ENCODE assay signal across 8 cellular contexts in the genomic region with DNA sequence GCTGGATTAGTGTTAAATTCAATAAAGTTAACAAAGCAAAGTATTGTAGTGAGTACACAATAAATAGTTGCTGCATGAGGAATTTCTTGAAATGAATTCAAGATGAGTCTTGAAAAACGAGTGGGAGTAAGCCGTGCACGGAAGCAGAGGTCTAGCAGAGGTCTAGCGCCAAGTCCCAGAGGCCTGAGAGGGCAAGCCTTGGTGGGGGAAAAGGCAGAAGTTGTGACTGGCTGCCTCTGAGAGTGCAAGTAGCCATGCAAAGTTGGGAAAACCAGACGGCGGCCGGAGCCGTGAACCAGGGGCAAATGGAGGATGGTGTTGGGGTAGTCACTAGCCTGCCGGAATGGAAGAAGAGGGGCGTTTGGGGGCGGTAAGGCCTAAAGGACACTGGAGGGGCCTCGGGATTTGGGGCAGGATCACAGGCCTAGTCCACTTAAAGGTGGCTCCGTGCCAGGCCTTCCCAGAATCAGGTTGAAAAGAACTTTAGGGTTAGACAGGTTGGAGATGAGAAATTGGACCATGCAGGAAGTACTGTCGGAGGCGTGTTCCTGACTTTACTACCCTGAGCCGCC. TPM values are rescaled to one million over a fixed set of nuclear protein-coding genes. Genes with fewer than 3 reads are reported as not detected.
DNase-seq lines count a peak whose midpoint lies in the region; ATAC-seq lines count a peak whose summit lies in the region.

No MANE protein-coding gene starts in this region.

- H3K9me3 ChIP-seq in SJSA1 (replicated peaks) (no peaks in the 10 kb centered on the region), mesenchymal stem cell (ENCODE audit: control insufficient read depth, low read length) (no peaks in the 10 kb centered on the region)

- H2BK15ac ChIP-seq in mesenchymal stem cell (ENCODE audit: low read depth, poor library complexity, severe bottlenecking): no peak overlapping the region

- H3K27me3 ChIP-seq in SJSA1 (replicated peaks): no peaks in the 10 kb centered on the region
- no peaks in the 10 kb centered on the region for H3K27me3 ChIP-seq in mesenchymal stem cell (ENCODE audit: control insufficient read depth in 1 of 2, insufficient read depth in 1 of 2, low read length in 2 of 2)

- peak overlapping the region; percentile 58 for H2BK5ac ChIP-seq in mesenchymal stem cell (ENCODE audit: low read depth, low read length, poor library complexity, severe bottlenecking)

- no peaks in the 10 kb centered on the region for H3K27me3 Mint-ChIP-seq in dendritic cell treated with granulocyte-macrophage colony-stimulating factor and Interleukin-4, amounts not matched to agents 40 ng/mL and 50 ng/mL, for 4 days

- no peak overlapping the region for H4K91ac ChIP-seq in mesenchymal stem cell (ENCODE audit: low read length)

- H3K79me1 ChIP-seq in mesenchymal stem cell (replicated peaks; ENCODE audit: low read length, poor library complexity, severe bottlenecking): peaks cover 10% of the 10 kb centered on the region

- peak overlapping the region; percentile 74 for H3K4me2 ChIP-seq in mesenchymal stem cell (ENCODE audit: low read length, poor library complexity, severe bottlenecking)

- peak overlapping the region; percentile 99 for H3K27ac Mint-ChIP-seq in dendritic cell treated with granulocyte-macrophage colony-stimulating factor and Interleukin-4, amounts not matched to agents 40 ng/mL and 50 ng/mL, for 4 days

- H3K4me1 Mint-ChIP-seq in dendritic cell treated with granulocyte-macrophage colony-stimulating factor and Interleukin-4, amounts not matched to agents 40 ng/mL and 50 ng/mL, for 4 days (ENCODE audit: low read depth): peaks cover 47% of the 10 kb centered on the region

- H4K8ac ChIP-seq in mesenchymal stem cell (ENCODE audit: low read length): no peak overlapping the region

- peak overlapping the region in 1 of 2 experiments; percentile 82 for H3K4ac ChIP-seq in mesenchymal stem cell (ENCODE audit: low read depth in 1 of 2, low read length in 2 of 2)

- intact Hi-C loops in dendritic cell treated with granulocyte-macrophage colony-stimulating factor and Interleukin-4, amounts not matched to agents 40 ng/mL and 50 ng/mL, for 4 days (cut with micrococcal nuclease): no loop called here

- peak overlapping the region; percentile 88 for H3K27ac ChIP-seq in SJSA1
- H3K27ac ChIP-seq in mesenchymal stem cell (ENCODE audit: low read length, poor library complexity, severe bottlenecking): peak overlapping the region; percentile 74
- H3K27ac ChIP-seq in temporal lobe (ENCODE audit: low read depth, low read length): peak overlapping the region; percentile 97

- H3K9ac ChIP-seq in mesenchymal stem cell (ENCODE audit: low read length): peak overlapping the region; percentile 100

- DNase-seq in stimulated activated naive CD4-positive, alpha-beta T cell treated with Interleukin-2 at 50 U/mL for 16 hours (lab: John Stamatoyannopoulos, UW): peak; percentile 63
- DNase-seq in stimulated activated naive CD4-positive, alpha-beta T cell (lab: John Stamatoyannopoulos, UW): no peak
- DNase-seq in SJSA1 (ENCODE audit: low read depth in 1 of 2, low spot score in 2 of 2) (peak in 1 of 2 experiments; percentile 72), mesenchymal stem cell (peak; percentile 68)

- H2BK120ac ChIP-seq in mesenchymal stem cell (ENCODE audit: low read depth, low read length): no peak overlapping the region

- no peak overlapping the region for H2AFZ ChIP-seq in mesenchymal stem cell (ENCODE audit: low read depth, low read length)

- peaks cover 43% of the 10 kb centered on the region for H3K36me3 ChIP-seq in SJSA1
- H3K36me3 ChIP-seq in mesenchymal stem cell (ENCODE audit: control insufficient read depth in 1 of 2, insufficient read depth in 2 of 2, low read depth in 1 of 2, low read length in 2 of 2): peaks cover 22 to 35% of the 10 kb centered on the region in 2 experiments

- H3K36me3 Mint-ChIP-seq in dendritic cell treated with granulocyte-macrophage colony-stimulating factor and Interleukin-4, amounts not matched to agents 40 ng/mL and 50 ng/mL, for 4 days (ENCODE audit: low read depth): peaks cover 69% of the 10 kb centered on the region

- H3K23ac ChIP-seq in mesenchymal stem cell (ENCODE audit: low read length in 2 of 2): no peak overlapping the region

- no peak overlapping the region for H2AK5ac ChIP-seq in mesenchymal stem cell (ENCODE audit: low read length, severe bottlenecking)

- no peaks in the 10 kb centered on the region for H3K9me3 Mint-ChIP-seq in dendritic cell treated with granulocyte-macrophage colony-stimulating factor and Interleukin-4, amounts not matched to agents 40 ng/mL and 50 ng/mL, for 4 days

- H3K4me3 Mint-ChIP-seq in dendritic cell treated with granulocyte-macrophage colony-stimulating factor and Interleukin-4, amounts not matched to agents 40 ng/mL and 50 ng/mL, for 4 days: peak overlapping the region; percentile 96

- H3K4me3 ChIP-seq in SJSA1: peak overlapping the region; percentile 84
- H3K4me3 ChIP-seq in mesenchymal stem cell (ENCODE audit: insufficient read depth in 1 of 2, low read depth in 1 of 2, low read length in 2 of 2): peak overlapping the region; percentile 40 to 99

- peaks cover 34% of the 10 kb centered on the region for H3K4me1 ChIP-seq in SJSA1 (replicated peaks)
- peaks cover 17% of the 10 kb centered on the region for H3K4me1 ChIP-seq in mesenchymal stem cell (ENCODE audit: control insufficient read depth, insufficient read depth, low read depth, low read length)

- H2BK12ac ChIP-seq in mesenchymal stem cell (ENCODE audit: low read length in 2 of 2): peak overlapping the region in 1 of 2 experiments; percentile 76

- H3K14ac ChIP-seq in mesenchymal stem cell (ENCODE audit: low read length in 2 of 2): peak overlapping the region in 1 of 2 experiments; percentile 84

- 5% methylated on average over 16 of the region's 16 CpGs for WGBS in mesenchymal stem cell

- H3K18ac ChIP-seq in mesenchymal stem cell (ENCODE audit: low read depth in 1 of 2, low read length in 2 of 2): peak overlapping the region; percentile 6 to 84

- ATAC-seq in HG03045 (IDR thresholded peaks at IDR 0.05; ENCODE audit: unreplicated experiment) (peak; percentile 18), GM18520 (IDR thresholded peaks at IDR 0.05; ENCODE audit: unreplicated experiment) (no peak)

RNA-seq across cellular contexts. Expression of gene SLC3A2, which starts 0.4 kb away (rescaled TPM):
- 452 and 454 TPM in 2 replicates for total RNA-seq in SJSA1 (2014; rRNA removed; shearing (Covaris generic))
- polyA plus RNA-seq in mesenchymal stem cell (2013, experiment 1 of 2): 107 TPM
- polyA plus RNA-seq in mesenchymal stem cell (2013, experiment 2 of 2): 99.1 TPM
- total RNA-seq in temporal lobe: 66.9 TPM

RNA-seq across cellular contexts. Expression of gene CHRM1, which starts 40.8 kb away (rescaled TPM):
- not detected in 2 replicates for total RNA-seq in SJSA1 (2014; rRNA removed; shearing (Covaris generic))
- polyA plus RNA-seq in mesenchymal stem cell (2013, experiment 1 of 2): 0.01 TPM
- not detected for polyA plus RNA-seq in mesenchymal stem cell (2013, experiment 2 of 2)
- 8.9 TPM for total RNA-seq in temporal lobe

RNA-seq across cellular contexts. Expression of gene WDR74, which starts 40.9 kb away (rescaled TPM):
- 97.4 and 102 TPM in 2 replicates for total RNA-seq in SJSA1 (2014; rRNA removed; shearing (Covaris generic))
- polyA plus RNA-seq in mesenchymal stem cell (2013, experiment 1 of 2): 15.6 TPM
- 14.5 TPM for polyA plus RNA-seq in mesenchymal stem cell (2013, experiment 2 of 2)
- 28.8 TPM for total RNA-seq in temporal lobe

RNA-seq across cellular contexts. Expression of gene TEX54, which starts 47.7 kb away (rescaled TPM):
- total RNA-seq in SJSA1 (2014; rRNA removed; shearing (Covaris generic)): not detected in 2 replicates
- polyA plus RNA-seq in mesenchymal stem cell (2013, experiment 1 of 2): not detected
- polyA plus RNA-seq in mesenchymal stem cell (2013, experiment 2 of 2): 0.16 TPM
- not detected for total RNA-seq in temporal lobe

RNA-seq across cellular contexts. Expression of gene STX5, which starts 48.5 kb away (rescaled TPM):
- total RNA-seq in SJSA1 (2014; rRNA removed; shearing (Covaris generic)): 45.7 and 45.8 TPM in 2 replicates
- 38.1 TPM for polyA plus RNA-seq in mesenchymal stem cell (2013, experiment 1 of 2)
- 36.9 TPM for polyA plus RNA-seq in mesenchymal stem cell (2013, experiment 2 of 2)
- total RNA-seq in temporal lobe: 27.3 TPM

Comparison
In these comparisons a context has a peak if more than half of its experiments do, and no peak if none do; other contexts are left out.
1. DNase-seq: peak in stimulated activated naive CD4-positive, alpha-beta T cell treated with Interleukin-2 at 50 U/mL for 16 hours (single experiment) and mesenchymal stem cell (single experiment); none in stimulated activated naive CD4-positive, alpha-beta T cell (0 of 6).
2. Peak in every context shown above with its lines, with median percentiles within 50 percentile points of each other: H3K27ac ChIP-seq.